ENCODE assay signal across 10 cellular contexts in genomic region chr17:60941028-60941427, GRCh38.
DNase-seq lines count a peak whose midpoint lies in the region; ATAC-seq and TF ChIP-seq lines count a peak whose summit lies in the region.
"Had no signal": no experiment of that assay in that cellular context is flagged by ENCODE, and none has a peak within 500 bp of the region (broad histone marks: within the 10 kb centered on the region; RNA-seq: fewer than 3 reads in every experiment).

No MANE protein-coding gene starts in this region.

- intact Hi-C loops in thyroid gland (cut with DNase I) = no loop called here

- H3K4me2 ChIP-seq in hepatocyte = no peak overlapping the region

- H3K4me1 Mint-ChIP-seq in immature natural killer cell = no peaks in the 10 kb centered on the region
- no peaks in the 10 kb centered on the region for H3K4me1 Mint-ChIP-seq in naive thymus-derived CD8-positive, alpha-beta T cell
- H3K4me1 Mint-ChIP-seq: activated CD4-positive, alpha-beta T cell treated with anti-CD3 and anti-CD28 coated beads for 36 hours had no signal

- POLR2A ChIA-PET in naive thymus-derived CD8-positive, alpha-beta T cell (lab: Charles Lee) = no interaction called here

- no peak for ATAC-seq in HG02852 (IDR thresholded peaks at IDR 0.05; ENCODE audit: unreplicated experiment)
- no peak for ATAC-seq in naive thymus-derived CD8-positive, alpha-beta T cell
- ATAC-seq: activated CD4-positive, alpha-beta T cell treated with anti-CD3 and anti-CD28 coated beads for 36 hours had no signal

- no peaks in the 10 kb centered on the region for H3K79me2 ChIP-seq in hepatocyte

- H3K27me3 Mint-ChIP-seq in immature natural killer cell (ENCODE audit: low read depth in 3 of 3) = peaks cover 0 to 2% (median 0%) of the 10 kb centered on the region in 3 donors
- no peaks in the 10 kb centered on the region for H3K27me3 Mint-ChIP-seq in naive thymus-derived CD8-positive, alpha-beta T cell
- H3K27me3 Mint-ChIP-seq: activated CD4-positive, alpha-beta T cell treated with anti-CD3 and anti-CD28 coated beads for 36 hours had no signal

- H3K9me3 ChIP-seq in hepatocyte (ENCODE audit: low read depth) = no peaks in the 10 kb centered on the region
- no peaks in the 10 kb centered on the region for H3K9me3 ChIP-seq in thyroid gland

- H3K27ac Mint-ChIP-seq in immature natural killer cell = no peak overlapping the region
- no peak overlapping the region for H3K27ac Mint-ChIP-seq in naive thymus-derived CD8-positive, alpha-beta T cell
- H3K27ac Mint-ChIP-seq: activated CD4-positive, alpha-beta T cell treated with anti-CD3 and anti-CD28 coated beads for 36 hours had no signal

- H3K4me1 ChIP-seq in hepatocyte (ENCODE audit: insufficient read depth) (no peaks in the 10 kb centered on the region), thyroid gland (no peaks in the 10 kb centered on the region)

- in situ Hi-C loops in KBM-7 (cut with MboI; ENCODE audit: low pct_unique_long_range_greater_than_20kb, low sequenced_read_pairs) = no loop called here
- in situ Hi-C loops in brain microvascular endothelial cell (cut with HindIII; ENCODE audit: low pct_ligation_motif_present, low sequenced_read_pairs) = no loop called here

- H3K4me3 Mint-ChIP-seq in immature natural killer cell = no peak overlapping the region
- no peak overlapping the region for H3K4me3 Mint-ChIP-seq in naive thymus-derived CD8-positive, alpha-beta T cell
- H3K4me3 Mint-ChIP-seq: activated CD4-positive, alpha-beta T cell treated with anti-CD3 and anti-CD28 coated beads for 36 hours had no signal

- H3K36me3 ChIP-seq in brain microvascular endothelial cell (replicated peaks) = no peaks in the 10 kb centered on the region
- no peaks in the 10 kb centered on the region for H3K36me3 ChIP-seq in hepatocyte (replicated peaks; ENCODE audit: insufficient read depth, low read depth)
- H3K36me3 ChIP-seq in thyroid gland = no peaks in the 10 kb centered on the region

- peak overlapping the region; percentile 19 for H2AFZ ChIP-seq in hepatocyte

- H3K9me3 Mint-ChIP-seq in immature natural killer cell = no peaks in the 10 kb centered on the region
- peaks cover 0 to 2% (median 0%) of the 10 kb centered on the region in 9 donors for H3K9me3 Mint-ChIP-seq in naive thymus-derived CD8-positive, alpha-beta T cell

- WGBS in hepatocyte (ENCODE audit: low lambda C conversion rate, missing lambda C conversion rate) = 52% methylated on average over 5 of the region's 5 CpGs
- 65 to 66% methylated on average over 5 of the region's 5 CpGs for WGBS in thyroid gland, 2 donors

- no peak overlapping the region for H3K27ac ChIP-seq in brain microvascular endothelial cell
- H3K27ac ChIP-seq in hepatocyte = peak overlapping the region; percentile 22
- H3K27ac ChIP-seq in thyroid gland = peak overlapping the region; percentile 3 to 56 (median 50)

- DNase-seq in KBM-7 = peak; percentile 25
- DNase-seq in brain microvascular endothelial cell = peak; percentile 89
- peak; percentile 49 for DNase-seq in hepatocyte (ENCODE audit: low spot score)
- DNase-seq in thyroid gland = peak in 1 of 2 donors; percentile 9
- DNase-seq in immature natural killer cell = no peak
- no peak for DNase-seq in naive thymus-derived CD8-positive, alpha-beta T cell
- DNase-seq in DMS79 (lab: John Stamatoyannopoulos, UW) = no peak
- DNase-seq: activated CD4-positive, alpha-beta T cell treated with anti-CD3 and anti-CD28 coated beads for 36 hours; trophoblast cell had no signal

- H4K20me1 ChIP-seq in hepatocyte (ENCODE audit: insufficient read depth, poor library complexity, severe bottlenecking) = no peaks in the 10 kb centered on the region

- TF ChIP-seq CTCF in brain microvascular endothelial cell (IDR thresholded peaks at IDR 0.05; ENCODE audit: low read depth, low read length, missing control alignments) (no peak), hepatocyte (IDR thresholded peaks at IDR 0.05; ENCODE audit: poor library complexity) (no peak), thyroid gland (IDR thresholded peaks at IDR 0.05) (no peak)

- no peak for TF ChIP-seq POLR2A in thyroid gland (IDR thresholded peaks at IDR 0.05)

- H3K9me2 ChIP-seq in hepatocyte (replicated peaks; ENCODE audit: insufficient read depth) = no peaks in the 10 kb centered on the region

- H3K36me3 Mint-ChIP-seq in immature natural killer cell = peaks cover 2 to 5% (median 3%) of the 10 kb centered on the region in 3 donors
- H3K36me3 Mint-ChIP-seq in naive thymus-derived CD8-positive, alpha-beta T cell = peaks cover 6 to 13% (median 7%) of the 10 kb centered on the region in 3 donors

- H3K4me3 ChIP-seq in brain microvascular endothelial cell (ENCODE audit: low read depth, low read length) (no peak overlapping the region), hepatocyte (no peak overlapping the region), thyroid gland (replicated peaks in 1 of 3) (no peak overlapping the region)

- H3K27me3 ChIP-seq in brain microvascular endothelial cell (replicated peaks) (no peaks in the 10 kb centered on the region), hepatocyte (no peaks in the 10 kb centered on the region), thyroid gland (no peaks in the 10 kb centered on the region)

Comparison
In these comparisons a context has a peak if more than half of its experiments do, and no peak if none do; other contexts are left out.
1. DNase-seq: peak in KBM-7 (single experiment), brain microvascular endothelial cell (single experiment) and hepatocyte (single experiment); none in immature natural killer cell (0 of 3), naive thymus-derived CD8-positive, alpha-beta T cell (0 of 10) and DMS79 (single experiment).